In the genomic region with DNA sequence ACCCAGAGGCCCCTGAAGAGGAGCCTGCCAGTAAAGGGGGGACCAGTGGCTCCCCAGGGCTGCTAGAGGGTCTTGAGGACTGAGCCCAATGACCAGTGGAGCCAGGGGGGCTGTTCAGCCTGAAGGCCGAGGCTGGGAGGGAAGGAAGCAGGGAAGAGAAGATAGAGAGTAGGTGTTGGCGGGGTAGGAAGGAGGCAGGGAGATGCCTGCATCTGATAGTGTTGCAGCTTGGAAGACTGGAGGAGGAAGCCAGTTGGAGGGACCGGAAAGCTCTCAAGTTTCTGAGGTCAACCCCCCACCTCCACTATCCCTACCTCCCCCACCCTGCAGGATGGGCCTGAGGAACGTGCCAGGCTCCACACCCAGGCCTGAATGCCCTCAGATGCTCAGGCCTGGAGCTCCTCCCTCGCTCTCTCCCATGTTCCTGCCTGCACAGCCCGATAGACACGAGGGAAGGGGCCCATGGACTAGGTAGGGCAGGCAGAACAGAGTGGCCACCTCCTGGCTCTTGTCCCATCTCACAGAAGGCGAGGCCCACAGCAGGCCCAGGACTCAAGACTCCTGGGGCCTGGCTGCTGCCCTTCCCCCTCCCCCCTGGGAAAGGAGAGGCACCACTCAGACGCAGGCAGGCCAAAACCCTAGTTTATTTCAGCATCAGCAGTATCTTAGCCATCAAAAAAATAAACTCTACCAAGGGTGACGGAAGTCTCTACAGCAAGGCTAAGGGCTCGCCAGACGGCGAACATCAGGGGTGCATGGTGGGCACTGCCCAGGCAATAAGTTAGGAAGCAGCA, we compare ENCODE assay signal across 8 cellular contexts. TPM values are rescaled to one million over a fixed set of nuclear protein-coding genes. Genes with fewer than 3 reads are reported as not detected.
DNase-seq lines count a peak whose midpoint lies in the region; ATAC-seq and TF ChIP-seq lines count a peak whose summit lies in the region.

No MANE protein-coding gene starts in this region.

- peak overlapping the region in 4 of 8 donors; percentile 52 to 74 (median 66) for H3K27ac Mint-ChIP-seq in CD8-positive, alpha-beta memory T cell
- H3K27ac Mint-ChIP-seq in IgD-negative memory B cell (peak overlapping the region in 1 of 3 donors; percentile 39), nephron (peak overlapping the region; percentile 70 to 92 (median 75))

- CTCF ChIA-PET in CD8-positive, alpha-beta memory T cell (lab: Charles Lee) = interaction anchor here (0.6 to 5.5 kb wide), 13 partner anchors 9 to 118 kb away, joined by 3 to 61 read pairs (median 5); partner anchors contain the start of gene TRMT61A
- CTCF ChIA-PET in GM10248 (lab: Yijun Ruan, JAX) = interaction anchor here (0.6 to 9.5 kb wide), 27 partner anchors 10 to 461 kb away, joined by 3 to 214 read pairs (median 4); partner anchors contain the start of genes BAG5 and TRMT61A

- POLR2A ChIA-PET in CD8-positive, alpha-beta memory T cell (lab: Charles Lee) = interaction anchor here (0.6 to 0.7 kb wide), 2 partner anchors 20 to 336 kb away, joined by 3 read pairs; no protein-coding TSS in a partner anchor
- POLR2A ChIA-PET in GM10248 (lab: Yijun Ruan, JAX) = no interaction called here

- H3K27me3 Mint-ChIP-seq in CD8-positive, alpha-beta memory T cell = peaks cover 4 to 9% of the 10 kb centered on the region in 2 donors
- H3K27me3 Mint-ChIP-seq in IgD-negative memory B cell = peaks cover 13% of the 10 kb centered on the region
- H3K27me3 Mint-ChIP-seq in nephron (ENCODE audit: low read depth) = peaks cover 21% of the 10 kb centered on the region

- no peaks in the 10 kb centered on the region for H3K36me3 Mint-ChIP-seq in CD8-positive, alpha-beta memory T cell
- H3K36me3 Mint-ChIP-seq in IgD-negative memory B cell (no peaks in the 10 kb centered on the region), nephron (ENCODE audit: low read depth) (peaks cover 8% of the 10 kb centered on the region)

- no peaks in the 10 kb centered on the region for H3K27me3 ChIP-seq in CD8-positive, alpha-beta memory T cell (ENCODE audit: insufficient read depth, low read length, poor library complexity, severe bottlenecking)

- TF ChIP-seq CTCF in nephron (IDR thresholded peaks at IDR 0.05; ENCODE audit: unreplicated experiment in 3 of 3) (no peak), GM10248 (IDR thresholded peaks at IDR 0.05; ENCODE audit: control extremely low read depth, extremely low read depth, low read depth, missing control alignments) (no peak)

- no peaks in the 10 kb centered on the region for H3K9me3 Mint-ChIP-seq in CD8-positive, alpha-beta memory T cell
- no peaks in the 10 kb centered on the region for H3K9me3 Mint-ChIP-seq in IgD-negative memory B cell
- no peaks in the 10 kb centered on the region for H3K9me3 Mint-ChIP-seq in nephron

- peak overlapping the region; percentile 6 for H3K27ac ChIP-seq in CD8-positive, alpha-beta memory T cell (ENCODE audit: low read depth, low read length)
- H3K27ac ChIP-seq in cingulate gyrus (ENCODE audit: low read depth, low read length) = peak overlapping the region; percentile 89

- peak in 1 of 5 donors; percentile 46 for DNase-seq in CD8-positive, alpha-beta memory T cell
- DNase-seq in GM10248 (ENCODE audit: extremely low spot score) = no peak
- DNase-seq in activated CD4-positive, alpha-beta T cell treated with anti-CD3 and anti-CD28 coated beads, Interleukin-2, amount 50 U/mL, for 4 hours = no peak

- no peak for ATAC-seq in GM18870 (IDR thresholded peaks at IDR 0.05; ENCODE audit: unreplicated experiment)
- ATAC-seq in HG03354 (IDR thresholded peaks at IDR 0.05; ENCODE audit: poor library complexity, severe bottlenecking, unreplicated experiment) = no peak

- no peaks in the 10 kb centered on the region for H3K9me3 ChIP-seq in CD8-positive, alpha-beta memory T cell (ENCODE audit: low read length)

- peak overlapping the region in 6 of 7 donors; percentile 34 to 88 (median 60) for H3K4me3 Mint-ChIP-seq in CD8-positive, alpha-beta memory T cell
- peak overlapping the region in 3 of 4 donors; percentile 36 to 90 (median 80) for H3K4me3 Mint-ChIP-seq in IgD-negative memory B cell
- peak overlapping the region; percentile 66 to 91 (median 87) for H3K4me3 Mint-ChIP-seq in nephron

- H3K4me3 ChIP-seq in CD8-positive, alpha-beta memory T cell (ENCODE audit: low read length) = no peak overlapping the region

- H3K4me1 Mint-ChIP-seq in CD8-positive, alpha-beta memory T cell = peaks cover 0 to 16% (median 8%) of the 10 kb centered on the region in 3 donors
- H3K4me1 Mint-ChIP-seq in IgD-negative memory B cell = peaks cover 1 to 9% (median 4%) of the 10 kb centered on the region in 3 donors
- peaks cover 47% of the 10 kb centered on the region for H3K4me1 Mint-ChIP-seq in nephron

- no peaks in the 10 kb centered on the region for H3K36me3 ChIP-seq in CD8-positive, alpha-beta memory T cell (ENCODE audit: insufficient read depth, low read length)

- H3K4me1 ChIP-seq in CD8-positive, alpha-beta memory T cell (ENCODE audit: insufficient read depth, low read length) = peaks cover 13% of the 10 kb centered on the region

RNA-seq across cellular contexts. Expression of gene CKB, which starts 3.4 kb away (rescaled TPM):
- 1 to 10 TPM; 1.5 to 2.7 TPM for total RNA-seq in CD8-positive, alpha-beta memory T cell
- 1.1 TPM for polyA plus RNA-seq in CD8-positive, alpha-beta memory T cell
- polyA plus RNA-seq in IgD-negative memory B cell = 0.61 TPM

RNA-seq across cellular contexts. Expression of gene TRMT61A, which starts 9.8 kb away (rescaled TPM):
- total RNA-seq in CD8-positive, alpha-beta memory T cell = 10 to 100 TPM; 28.4 to 29.5 TPM
- 8.2 TPM for polyA plus RNA-seq in CD8-positive, alpha-beta memory T cell
- 12.6 TPM for polyA plus RNA-seq in IgD-negative memory B cell

RNA-seq across cellular contexts. Expression of gene BAG5, which starts 43.2 kb away (rescaled TPM):
- 10 to 100 TPM; 35.9 to 38.1 TPM for total RNA-seq in CD8-positive, alpha-beta memory T cell
- polyA plus RNA-seq in CD8-positive, alpha-beta memory T cell = 40.7 TPM
- 42.1 TPM for polyA plus RNA-seq in IgD-negative memory B cell

RNA-seq across cellular contexts. Expression of gene COA8, which starts 43.5 kb away (rescaled TPM):
- total RNA-seq in CD8-positive, alpha-beta memory T cell = 10 to 100 TPM; 42.9 to 43.5 TPM
- polyA plus RNA-seq in CD8-positive, alpha-beta memory T cell = 64.4 TPM
- 67.9 TPM for polyA plus RNA-seq in IgD-negative memory B cell
